ENCODE assay signal across 10 cellular contexts in genomic region chr3:106208979-106209378, GRCh38.
DNase-seq lines count a peak whose midpoint lies in the region; ATAC-seq, FAIRE-seq and TF ChIP-seq lines count a peak whose summit lies in the region.
"Had no signal": no experiment of that assay in that cellular context is flagged by ENCODE, and none has a peak within 500 bp of the region (broad histone marks: within the 10 kb centered on the region; RNA-seq: fewer than 3 reads in every experiment).

No MANE protein-coding gene starts in this region.

- peaks cover 14% of the 10 kb centered on the region for H3K36me3 Mint-ChIP-seq in T-helper 2 cell treated with Interferon-gamma antibody and Interleukin-4, amounts not matched to agents 5 μg/mL and 100 μg/mL, for 36 hours (ENCODE audit: low read depth)

- no peak overlapping the region for H3K27ac Mint-ChIP-seq in T-helper 2 cell treated with Interferon-gamma antibody and Interleukin-4, amounts not matched to agents 5 μg/mL and 100 μg/mL, for 36 hours
- H3K27ac Mint-ChIP-seq: activated CD4-positive, alpha-beta T cell treated with anti-CD3 and anti-CD28 coated beads, Interleukin-2, amount 10 ng/mL, durations not matched to agents 7 days and 5 days had no signal

- intact Hi-C loops in left lung (cut with DNase I), result no loop called here

- DNase-seq in AG09309 (ENCODE audit: low read depth) (no peak), GM19239 (ENCODE audit: insufficient read length, low spot score) (no peak), frontal cortex (ENCODE audit: low spot score in 2 of 2) (no peak), NCI-H510A (lab: John Stamatoyannopoulos, UW) (no peak), left lung (no peak), GM13976 (ENCODE audit: low spot score) (no peak)
- DNase-seq in T-helper 2 cell treated with Interferon-gamma antibody and Interleukin-4, amounts not matched to agents 5 μg/mL and 100 μg/mL, for 36 hours (ENCODE audit: low spot score), result no peak
- DNase-seq: activated CD4-positive, alpha-beta T cell treated with anti-CD3 and anti-CD28 coated beads, Interleukin-2, amount 10 ng/mL, durations not matched to agents 7 days and 5 days; GF-D8 had no signal

- peaks cover 33% of the 10 kb centered on the region for H3K4me1 Mint-ChIP-seq in T-helper 2 cell treated with Interferon-gamma antibody and Interleukin-4, amounts not matched to agents 5 μg/mL and 100 μg/mL, for 36 hours (ENCODE audit: low read depth)

- no peak overlapping the region for H3K4me3 Mint-ChIP-seq in T-helper 2 cell treated with Interferon-gamma antibody and Interleukin-4, amounts not matched to agents 5 μg/mL and 100 μg/mL, for 36 hours
- H3K4me3 Mint-ChIP-seq: activated CD4-positive, alpha-beta T cell treated with anti-CD3 and anti-CD28 coated beads, Interleukin-2, amount 10 ng/mL, durations not matched to agents 7 days and 5 days had no signal

- no peaks in the 10 kb centered on the region for H3K36me3 ChIP-seq in left lung

- no peaks in the 10 kb centered on the region for H3K27me3 Mint-ChIP-seq in T-helper 2 cell treated with Interferon-gamma antibody and Interleukin-4, amounts not matched to agents 5 μg/mL and 100 μg/mL, for 36 hours (ENCODE audit: low read depth)
- H3K27me3 Mint-ChIP-seq: activated CD4-positive, alpha-beta T cell treated with anti-CD3 and anti-CD28 coated beads, Interleukin-2, amount 10 ng/mL, durations not matched to agents 7 days and 5 days had no signal

- peak; percentile 21 for TF ChIP-seq CTCF in AG09309 (IDR thresholded peaks at IDR 0.05; ENCODE audit: control insufficient read depth, insufficient read depth, low read depth, low read length, missing control alignments)
- peak; percentile 71 for TF ChIP-seq CTCF in VCaP (conservative IDR thresholded peaks at IDR 0.05)
- no peak for TF ChIP-seq CTCF in left lung (IDR thresholded peaks at IDR 0.05)
- no peak for TF ChIP-seq CTCF in GM13976 (IDR thresholded peaks at IDR 0.05; ENCODE audit: borderline replicate concordance, control extremely low read depth, extremely low read depth, insufficient read depth, missing control alignments)

- no peaks in the 10 kb centered on the region for H3K9me3 ChIP-seq in left lung

- ATAC-seq in left lung, result no peak

- H3K9me3 Mint-ChIP-seq in T-helper 2 cell treated with Interferon-gamma antibody and Interleukin-4, amounts not matched to agents 5 μg/mL and 100 μg/mL, for 36 hours, result peaks cover 14% of the 10 kb centered on the region

- H3K4me3 ChIP-seq in AG09309 (ENCODE audit: control insufficient read depth, low read depth, low read length) (no peak overlapping the region), left lung (no peak overlapping the region)

- FAIRE-seq in GM19239 (lab: Jason Lieb, UNC) (peak; percentile 33), frontal cortex (lab: Jason Lieb, UNC) (peak; percentile 64)

- H3K4me1 ChIP-seq in left lung, result peaks cover 0 to 7% of the 10 kb centered on the region in 2 donors

- in situ Hi-C loops in GM13976 (cut with MboI; ENCODE audit: low sequenced_read_pairs, unreplicated experiment), result no loop called here

- H3K27ac ChIP-seq in VCaP (no peak overlapping the region), left lung (no peak overlapping the region)

- no peaks in the 10 kb centered on the region for H3K27me3 ChIP-seq in left lung

Comparison
In these comparisons a context has a peak if more than half of its experiments do, and no peak if none do; other contexts are left out.
1. CTCF ChIP-seq: peak in AG09309 (single experiment) and VCaP (single experiment); none in left lung (0 of 2) and GM13976 (single experiment).